In the genomic region with DNA sequence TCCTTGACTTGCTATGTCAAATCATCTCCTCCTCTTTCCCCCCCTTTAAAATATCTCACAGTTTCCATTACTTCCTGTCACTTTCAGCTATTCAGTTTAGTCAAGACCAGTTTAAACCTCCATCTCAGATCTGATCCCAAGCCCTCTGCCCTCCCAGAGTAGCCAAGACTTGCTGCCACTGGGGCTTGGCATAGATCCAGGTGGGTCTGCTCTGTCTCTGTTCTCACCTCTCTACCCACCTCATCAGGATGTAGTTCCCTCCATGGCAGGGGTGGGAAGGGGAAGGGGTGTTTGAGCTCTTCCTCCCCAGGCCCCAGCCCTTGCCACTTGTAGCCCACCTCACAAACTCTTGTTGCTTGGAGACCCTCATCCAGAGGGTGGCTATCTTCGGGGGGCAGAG, we compare ENCODE assay signal across 20 cellular contexts. TPM values are rescaled to one million over a fixed set of nuclear protein-coding genes. Genes with fewer than 3 reads are reported as not detected.
DNase-seq lines count a peak whose midpoint lies in the region; TF ChIP-seq lines count a peak whose summit lies in the region.
"Had no signal": no experiment of that assay in that cellular context is flagged by ENCODE, and none has a peak within 500 bp of the region (broad histone marks: within the 10 kb centered on the region; RNA-seq: fewer than 3 reads in every experiment).

No MANE protein-coding gene starts in this region.

- intact Hi-C loops in tibial artery (cut with DNase I; ENCODE audit: low total_unique reads): no loop called here

- POLR2A ChIA-PET in RWPE1 (lab: Yijun Ruan, JAX; ENCODE audit: low non-redundant PET): no interaction called here

- H3K4me1 ChIP-seq in muscle layer of duodenum (ENCODE audit: control insufficient read depth in 1 of 2, insufficient read depth in 2 of 2, low read length in 2 of 2): peaks cover 8 to 9% of the 10 kb centered on the region in 2 donors
- peaks cover 4 to 79% (median 44%) of the 10 kb centered on the region in 4 donors for H3K4me1 ChIP-seq in tibial artery

- DNase-seq in RWPE1 (ENCODE audit: low spot score): no peak
- no peak for DNase-seq in tibial artery
- DNase-seq in T-helper 1 cell: no peak
- no peak for DNase-seq in kidney tubule cell (ENCODE audit: low spot score)
- DNase-seq in NCI-H128 (lab: John Stamatoyannopoulos, UW; ENCODE audit: unreplicated experiment): no peak
- DNase-seq: activated CD4-positive, alpha-beta memory T cell treated with anti-CD3 and anti-CD28 coated beads for 36 hours; activated CD4-positive, CD25-positive, alpha-beta regulatory T cell; activated naive CD4-positive, alpha-beta T cell; activated T-cell treated with anti-CD3 and anti-CD28 coated beads for 4 hours; AML-193; amniotic stem cell; cerebellar nuclear complex; effector CD4-positive, alpha-beta T cell; NCI-H2029; NCI-H446; PC-9; stimulated activated CD4-positive, alpha-beta T cell treated with anti-CD3 and anti-CD28 coated beads, Interleukin-12 subunit alpha, Interleukin-12 subunit beta, amount 100 ng/mL, for 4 hours; substantia nigra had no signal

- H3K4me3 Mint-ChIP-seq in brain: no peak overlapping the region
- H3K4me3 Mint-ChIP-seq: activated CD4-positive, alpha-beta memory T cell treated with anti-CD3 and anti-CD28 coated beads for 36 hours had no signal

- H3K4me3 ChIP-seq in muscle layer of duodenum (ENCODE audit: low read depth in 1 of 2, low read length in 2 of 2): no peak overlapping the region
- H3K4me3 ChIP-seq in tibial artery: no peak overlapping the region
- H3K4me3 ChIP-seq: PC-9 had no signal

- TF ChIP-seq CTCF in RWPE1 (conservative IDR thresholded peaks at IDR 0.05; ENCODE audit: low read depth) (no peak), brain (conservative IDR thresholded peaks at IDR 0.05) (no peak), tibial artery (IDR thresholded peaks at IDR 0.05) (no peak)

- CTCF ChIA-PET in RWPE1 (lab: Yijun Ruan, JAX): interaction anchor here (0.6 kb wide), 2 partner anchors 91 to 130 kb away, joined by 3 read pairs; no protein-coding TSS in a partner anchor

- H3K9me3 ChIP-seq in muscle layer of duodenum (ENCODE audit: control insufficient read depth in 1 of 2, low read length in 2 of 2) (no peaks in the 10 kb centered on the region), tibial artery (no peaks in the 10 kb centered on the region)

- H3K36me3 ChIP-seq in muscle layer of duodenum (ENCODE audit: control insufficient read depth in 1 of 2, insufficient read depth in 2 of 2, low read length in 2 of 2) (peaks cover 0 to 10% of the 10 kb centered on the region in 2 donors), tibial artery (no peaks in the 10 kb centered on the region)

- H3K27ac ChIP-seq in RWPE1 (peak overlapping the region; percentile 10; the same call in 1 of the 2 replicates), muscle layer of duodenum (ENCODE audit: low read length) (peak overlapping the region; percentile 54), tibial artery (peak overlapping the region; percentile 83 to 84)
- H3K27ac ChIP-seq: PC-9 had no signal

- peaks cover 0 to 11% (median 5%) of the 10 kb centered on the region in 5 experiments for H3K9me3 Mint-ChIP-seq in brain

- peak overlapping the region in 3 of 5 experiments; percentile 23 to 40 (median 29) for H3K27ac Mint-ChIP-seq in brain
- H3K27ac Mint-ChIP-seq: activated CD4-positive, alpha-beta memory T cell treated with anti-CD3 and anti-CD28 coated beads for 36 hours had no signal

- peaks cover 22% of the 10 kb centered on the region for H3K4me1 Mint-ChIP-seq in brain

- no peaks in the 10 kb centered on the region for H3K27me3 Mint-ChIP-seq in brain

- H3K27me3 ChIP-seq in muscle layer of duodenum (ENCODE audit: low read depth, low read length): no peaks in the 10 kb centered on the region
- H3K27me3 ChIP-seq in tibial artery: no peaks in the 10 kb centered on the region

- no peaks in the 10 kb centered on the region for H3K36me3 Mint-ChIP-seq in brain
- H3K36me3 Mint-ChIP-seq: activated CD4-positive, alpha-beta memory T cell treated with anti-CD3 and anti-CD28 coated beads for 36 hours had no signal

RNA-seq across cellular contexts. Expression of gene PPP1R3C, which starts 22.0 kb away (rescaled TPM):
- polyA plus RNA-seq in brain (ENCODE audit: insufficient read depth, low read depth, low replicate concordance): 8.7 TPM

Comparison
In these comparisons a context has a peak if more than half of its experiments do, and no peak if none do; other contexts are left out.
1. H3K27ac ChIP-seq: peak in every context shown above with its lines; median percentile 84 in tibial artery; 54 in muscle layer of duodenum; 10 in RWPE1.